ENCODE assay signal across 23 cellular contexts in the genomic region with DNA sequence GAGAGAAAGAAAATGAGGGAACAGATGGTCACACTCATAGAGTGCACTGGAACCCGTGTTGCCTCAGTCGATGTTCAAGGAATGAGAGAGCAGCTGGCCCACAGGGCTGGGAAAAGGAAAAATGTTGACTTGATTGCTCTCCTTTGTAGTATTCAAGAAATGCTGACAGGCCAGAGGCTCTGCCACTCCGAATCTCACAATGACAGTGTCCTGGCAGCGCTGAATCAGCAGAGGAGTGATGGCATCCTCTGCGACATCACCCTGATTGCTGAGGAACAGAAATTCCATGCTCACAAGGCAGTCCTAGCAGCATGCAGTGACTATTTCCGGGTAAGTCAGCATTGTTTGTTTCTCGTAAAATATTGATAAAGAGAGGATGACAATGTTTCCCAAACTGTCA. TPM values are rescaled to one million over a fixed set of nuclear protein-coding genes. Genes with fewer than 3 reads are reported as not detected.
DNase-seq lines count a peak whose midpoint lies in the region; FAIRE-seq and TF ChIP-seq lines count a peak whose summit lies in the region.
"Had no signal": no experiment of that assay in that cellular context is flagged by ENCODE, and none has a peak within 500 bp of the region (broad histone marks: within the 10 kb centered on the region; RNA-seq: fewer than 3 reads in every experiment).

No MANE protein-coding gene starts in this region.

- no peak overlapping the region for H4K5ac ChIP-seq in H1 (ENCODE audit: insufficient read length, low read depth, low read length)

- no peak for FAIRE-seq in H1 (lab: Jason Lieb, UNC)
- FAIRE-seq: A549, GM18507, H54 had no signal

- H3K9ac ChIP-seq in H1 (replicated peaks in 1 of 4; ENCODE audit: extremely low read depth in 1 of 4, low read depth in 3 of 4, low read length in 3 of 4) = no peak overlapping the region
- H3K9ac ChIP-seq: BLaER1 treated with 17β-estradiol and CSF1 and Interleukin-3, amounts not matched to agents 10 nM and 100 nM had no signal

- H3K9me3 ChIP-seq in H1 (ENCODE audit: insufficient read depth in 2 of 2, low read depth in 1 of 2, low read length in 1 of 2) = no peaks in the 10 kb centered on the region
- H3K9me3 ChIP-seq: A549, SJCRH30 had no signal

- H3K27me3 ChIP-seq in H1 (replicated peaks in 1 of 4; ENCODE audit: control insufficient read depth in 3 of 4, extremely low read depth in 1 of 4, insufficient read depth in 3 of 4, low read length in 3 of 4) = no peaks in the 10 kb centered on the region
- H3K27me3 ChIP-seq: BLaER1 treated with 17β-estradiol and CSF1 and Interleukin-3, amounts not matched to agents 10 nM and 100 nM; SJCRH30 had no signal

- no peak overlapping the region for H4K91ac ChIP-seq in H1 (replicated peaks; ENCODE audit: insufficient read length, low read length)

- no peak overlapping the region for H3K18ac ChIP-seq in H1 (ENCODE audit: extremely low read depth, low read length)

- no peak for TF ChIP-seq RAD21 in H1 (IDR thresholded peaks at IDR 0.05 in 1 of 2, conservative IDR thresholded peaks at IDR 0.05 in 1 of 2; ENCODE audit: low read depth in 2 of 2, low read length in 2 of 2)

- CTCF ChIA-PET in H1 (lab: Charles Lee; ENCODE audit: partially characterized antibody) = no interaction called here

- peak; percentile 25 for DNase-seq in DMS 273 treated with DMSO at 0.1 percent for 48 hours (lab: John Stamatoyannopoulos, UW)
- peak; percentile 5 for DNase-seq in NCI-H446 treated with DMSO at 0.1 percent for 48 hours (lab: John Stamatoyannopoulos, UW)
- DNase-seq in H1 (ENCODE audit: low read depth in 1 of 2, low spot score in 2 of 2) = no peak
- DNase-seq in pons (ENCODE audit: low spot score) = peak; percentile 58
- no peak for DNase-seq in NCI-H2081 treated with DMSO at 0.1 percent for 48 hours (lab: John Stamatoyannopoulos, UW)
- no peak for DNase-seq in DMS153 treated with DMSO at 0.1 percent for 48 hours (lab: John Stamatoyannopoulos, UW; ENCODE audit: unreplicated experiment)
- no peak for DNase-seq in NCI-H1436 (lab: John Stamatoyannopoulos, UW)
- DNase-seq: AML-193; CD4-positive, alpha-beta T cell; DMS79 treated with DMSO at 0.1 percent for 48 hours; NCI-H1048; NCI-H1417; NCI-H1930; NCI-H226; NCI-H510A treated with DMSO at 0.1 percent for 48 hours; NCI-H82; NK-92 treated with Interleukin-12 subunit alpha and Interleukin-12 subunit beta, amount 100 ng/mL, for 24 hours; PC-3; SJCRH30 had no signal

- no peak overlapping the region for H3K4ac ChIP-seq in H1 (replicated peaks; ENCODE audit: insufficient read length, low read depth, low read length)

- H4K8ac ChIP-seq in H1 (ENCODE audit: extremely low read depth, insufficient read depth, low read length) = no peak overlapping the region

- 91% methylated on average over 7 of the region's 7 CpGs; no CpG with 5 or more reads in 1 of the 2 experiments for WGBS in H1 (ENCODE audit: extremely low coverage in 1 of 2, insufficient coverage in 1 of 2, insufficient read length in 1 of 2, insufficient replicate concordance in 2 of 2, low coverage in 1 of 2, low lambda C conversion rate in 2 of 2, missing lambda C conversion rate in 1 of 2), 2 experiments

- H2AK5ac ChIP-seq in H1 (ENCODE audit: low read depth, low read length) = no peak overlapping the region

- H2BK15ac ChIP-seq in H1 (ENCODE audit: low read length) = no peak overlapping the region

- H3K23ac ChIP-seq in H1 (ENCODE audit: insufficient read length) = no peak overlapping the region

- no peak overlapping the region for H2BK12ac ChIP-seq in H1 (ENCODE audit: low read depth, low read length)

- no peaks in the 10 kb centered on the region for H3K36me3 ChIP-seq in H1 (ENCODE audit: control insufficient read depth in 2 of 4, insufficient read depth in 4 of 4, low read length in 3 of 4)
- H3K36me3 ChIP-seq: BLaER1 treated with 17β-estradiol and CSF1 and Interleukin-3, amounts not matched to agents 10 nM and 100 nM; SJCRH30 had no signal

- TF ChIP-seq EP300 in H1 (IDR thresholded peaks at IDR 0.05; ENCODE audit: borderline replicate concordance in 1 of 2, low read depth in 2 of 2, low read length in 2 of 2) = no peak

- H2BK20ac ChIP-seq in H1 (ENCODE audit: low read length) = no peak overlapping the region

- no peak for TF ChIP-seq CTCF in H1 (IDR thresholded peaks at IDR 0.05; ENCODE audit: control extremely low read depth in 1 of 3, insufficient read depth in 1 of 3, low read depth in 1 of 3, low read length in 3 of 3)

- H3K79me2 ChIP-seq in H1 (ENCODE audit: control insufficient read depth in 1 of 2, insufficient read depth in 2 of 2, low read length in 2 of 2) = no peaks in the 10 kb centered on the region

- H2BK120ac ChIP-seq in H1 (replicated peaks; ENCODE audit: low read depth, low read length) = no peak overlapping the region

- peak overlapping the region; percentile 70 for H2AFZ ChIP-seq in H1 (ENCODE audit: low read length)

- no peak overlapping the region for H3K56ac ChIP-seq in H1 (replicated peaks; ENCODE audit: insufficient read length, low read depth, low read length)

- no peaks in the 10 kb centered on the region for H3K79me1 ChIP-seq in H1 (ENCODE audit: low read depth, low read length)

- H3K4me1 ChIP-seq in H1 (replicated peaks in 1 of 4; ENCODE audit: control insufficient read depth in 3 of 4, insufficient read depth in 4 of 4, low read length in 3 of 4) = no peaks in the 10 kb centered on the region
- H3K4me1 ChIP-seq: A549; BLaER1 treated with 17β-estradiol and CSF1 and Interleukin-3, amounts not matched to agents 10 nM and 100 nM; SJCRH30 had no signal

- TF ChIP-seq POLR2A in H1 (IDR thresholded peaks at IDR 0.05; ENCODE audit: control extremely low read depth in 1 of 2, low read depth in 2 of 2, low read length in 2 of 2) = no peak

- no peaks in the 10 kb centered on the region for H4K20me1 ChIP-seq in H1 (replicated peaks in 1 of 2; ENCODE audit: control insufficient read depth in 1 of 2, insufficient read depth in 2 of 2, low read length in 2 of 2)
- H4K20me1 ChIP-seq: BLaER1 treated with 17β-estradiol and CSF1 and Interleukin-3, amounts not matched to agents 10 nM and 100 nM had no signal

- H3K23me2 ChIP-seq in H1 (ENCODE audit: low read depth, low read length) = no peaks in the 10 kb centered on the region

- H3K27ac ChIP-seq in H1 (ENCODE audit: low read depth, low read length) = no peak overlapping the region
- H3K27ac ChIP-seq: A549; BLaER1 treated with 17β-estradiol and CSF1 and Interleukin-3, amounts not matched to agents 10 nM and 100 nM; SJCRH30 had no signal

- no peak overlapping the region for H3K14ac ChIP-seq in H1 (ENCODE audit: insufficient read length)

- no peak overlapping the region for H2BK5ac ChIP-seq in H1 (ENCODE audit: low read depth, low read length)

- no peak overlapping the region for H3K4me3 ChIP-seq in H1 (ENCODE audit: extremely low read depth in 1 of 4, insufficient read depth in 2 of 4, low read depth in 3 of 4, low read length in 4 of 4)
- H3K4me3 ChIP-seq: A549; BLaER1 treated with 17β-estradiol and CSF1 and Interleukin-3, amounts not matched to agents 10 nM and 100 nM; SJCRH30 had no signal

- H3K4me2 ChIP-seq in H1 (ENCODE audit: insufficient read depth in 1 of 2, low read depth in 2 of 2, low read length in 2 of 2) = no peak overlapping the region
- H3K4me2 ChIP-seq: A549; BLaER1 treated with 17β-estradiol and CSF1 and Interleukin-3, amounts not matched to agents 10 nM and 100 nM had no signal

- POLR2A ChIA-PET in H1 (lab: Charles Lee; ENCODE audit: partially characterized antibody) = no interaction called here

TF ChIP-seq in H1, 55 proteins besides CTCF, POLR2A, EP300 and RAD21:
- TF ChIP-seq GABPA (IDR thresholded peaks at IDR 0.05; ENCODE audit: borderline replicate concordance, insufficient read depth, low read length) (no peak), GTF2F1 (IDR thresholded peaks at IDR 0.05; ENCODE audit: borderline replicate concordance, low read depth, low read length) (no peak), CBX5 (IDR thresholded peaks at IDR 0.05; ENCODE audit: low read depth, low read length) (no peak), JUND (IDR thresholded peaks at IDR 0.05; ENCODE audit: low read length) (no peak), BRCA1 (IDR thresholded peaks at IDR 0.05; ENCODE audit: low read depth, low read length) (no peak), BACH1 (IDR thresholded peaks at IDR 0.05; ENCODE audit: low read length) (no peak)
- TF ChIP-seq, protein P1, sequence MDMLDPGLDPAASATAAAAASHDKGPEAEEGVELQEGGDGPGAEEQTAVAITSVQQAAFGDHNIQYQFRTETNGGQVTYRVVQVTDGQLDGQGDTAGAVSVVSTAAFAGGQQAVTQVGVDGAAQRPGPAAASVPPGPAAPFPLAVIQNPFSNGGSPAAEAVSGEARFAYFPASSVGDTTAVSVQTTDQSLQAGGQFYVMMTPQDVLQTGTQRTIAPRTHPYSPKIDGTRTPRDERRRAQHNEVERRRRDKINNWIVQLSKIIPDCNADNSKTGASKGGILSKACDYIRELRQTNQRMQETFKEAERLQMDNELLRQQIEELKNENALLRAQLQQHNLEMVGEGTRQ (IDR thresholded peaks at IDR 0.05; ENCODE audit: low read length) = no peak

RNA-seq across cellular contexts. Expression of a gene that starts 51.3 kb away (rescaled TPM):
- total RNA-seq in H1 (2021; fragmentation: NEBNext Ultra II Directional; extraction: Animal tissue kit (Norgen Biotek cat#: 25700)) = 0.27 and 0.43 TPM in 2 replicates
- polyA plus RNA-seq in H1 (2011; rRNA removed) = 0.19 and 0.50 TPM in 2 replicates
- 0.31 TPM for polyA plus RNA-seq in H1 (2011; cell fraction: cytosol; rRNA removed)
- polyA plus RNA-seq in H1 (2011; cell fraction: nucleus; rRNA removed) = 0.60 TPM
- 0.17 to 0.64 TPM (median 0.19 TPM) in 4 replicates for polyA plus RNA-seq in H1 (2012, experiment 1 of 2)
- polyA plus RNA-seq in H1 (2012, experiment 2 of 2) = not detected
- polyA plus RNA-seq in H1 (2013, experiment 1 of 2) = 0.34 TPM
- 0.15 TPM for polyA plus RNA-seq in H1 (2013, experiment 2 of 2)
- 1.3 and 1.5 TPM in 2 replicates for polyA minus RNA-seq in H1 (2011; rRNA and poly(A)+ RNA removed)
- not detected for polyA minus RNA-seq in H1 (2011; cell fraction: cytosol; rRNA and poly(A)+ RNA removed)
- polyA minus RNA-seq in H1 (2011; cell fraction: nucleus; rRNA and poly(A)+ RNA removed) = 1.00 TPM
- total RNA-seq: PC-3 had no signal

Comparison
In these comparisons a context has a peak if more than half of its experiments do, and no peak if none do; other contexts are left out.
1. DNase-seq: peak in DMS 273 treated with DMSO at 0.1 percent for 48 hours (single experiment), NCI-H446 treated with DMSO at 0.1 percent for 48 hours (single experiment) and pons (single experiment); none in H1 (0 of 2), NCI-H2081 treated with DMSO at 0.1 percent for 48 hours (single experiment), DMS153 treated with DMSO at 0.1 percent for 48 hours (single experiment) and NCI-H1436 (single experiment).